In the genomic region with DNA sequence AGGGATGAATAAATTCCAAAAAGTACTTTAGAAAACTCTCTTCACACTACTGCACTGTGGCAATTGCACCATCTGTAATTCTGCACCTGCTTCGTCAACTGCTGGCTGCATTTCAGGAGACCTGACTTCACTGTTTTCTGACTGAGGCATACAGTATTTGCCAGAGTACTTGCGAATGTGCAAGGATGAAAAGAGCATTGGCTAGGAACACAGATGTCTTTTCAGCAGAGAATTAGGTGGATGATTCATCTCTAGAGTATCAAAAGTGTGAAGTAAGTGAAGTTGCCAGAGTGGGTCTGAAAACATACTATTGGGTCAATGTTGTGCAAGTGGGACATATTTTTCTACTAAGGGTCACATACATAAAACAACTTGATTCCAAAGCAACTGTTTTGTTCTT, we compare ENCODE assay signal across 19 cellular contexts.
A peak's percentile ranks its signal among the peaks of the same experiment; 100 is the strongest.
DNase-seq lines count a peak whose midpoint lies in the region; ATAC-seq and TF ChIP-seq lines count a peak whose summit lies in the region.
"Had no signal": no experiment of that assay in that cellular context is flagged by ENCODE, and none has a peak within 500 bp of the region (broad histone marks: within the 10 kb centered on the region; RNA-seq: fewer than 3 reads in every experiment).

No MANE protein-coding gene starts in this region.

- no peaks in the 10 kb centered on the region for H3K27me3 ChIP-seq in right atrium auricular region
- no peaks in the 10 kb centered on the region for H3K27me3 ChIP-seq in body of pancreas
- no peaks in the 10 kb centered on the region for H3K27me3 ChIP-seq in uterus
- H3K27me3 ChIP-seq: esophagus muscularis mucosa, neural progenitor cell had no signal

- intact Hi-C loops in left ventricle myocardium superior (cut with micrococcal nuclease) (no loop called here), body of pancreas (cut with DNase I) (loop anchor here (10.0 kb wide), 1 partner anchor 419 kb away; no protein-coding TSS in a partner anchor), uterus (cut with DNase I; ENCODE audit: low total_unique reads) (no loop called here)

- TF ChIP-seq POLR2A in body of pancreas (IDR thresholded peaks at IDR 0.05) (no peak), uterus (IDR thresholded peaks at IDR 0.05) (no peak)

- no peak overlapping the region for H3K27ac ChIP-seq in right atrium auricular region
- no peak overlapping the region for H3K27ac ChIP-seq in body of pancreas
- H3K27ac ChIP-seq in uterus = peak overlapping the region in 1 of 2 donors; percentile 44
- H3K27ac ChIP-seq: esophagus muscularis mucosa, neural progenitor cell had no signal

- WGBS in body of pancreas, 2 donors = 31 to 49% methylated on average over 2 of the region's 2 CpGs

- H3K9me3 ChIP-seq in right atrium auricular region (no peaks in the 10 kb centered on the region), body of pancreas (no peaks in the 10 kb centered on the region), uterus (no peaks in the 10 kb centered on the region)
- H3K9me3 ChIP-seq: esophagus muscularis mucosa had no signal

- no peak for DNase-seq in left ventricle myocardium superior
- DNase-seq in right atrium auricular region (ENCODE audit: low spot score) = no peak
- DNase-seq in body of pancreas = peak; percentile 42 to 71 (median 54)
- peak; percentile 47 for DNase-seq in left lobe of liver (ENCODE audit: low spot score)
- peak; percentile 61 to 71 for DNase-seq in uterus
- no peak for DNase-seq in T-helper 2 cell
- no peak for DNase-seq in GM19238 (ENCODE audit: insufficient read length, low spot score)
- DNase-seq: activated naive CD4-positive, alpha-beta T cell treated with anti-CD3 and anti-CD28 coated beads, Interleukin-2, amount 10 ng/mL, durations not matched to agents 7 days and 5 days; cerebellar nuclear complex; H9; NCI-H1417 treated with DMSO at 0.1 percent for 48 hours; small intestine; stimulated activated naive CD8-positive, alpha-beta T cell treated with anti-CD3 and anti-CD28 coated beads, Interleukin-15, Interleukin-2, amounts not matched to agents 100 U/mL and 50 U/mL, for 24 hours; T-helper 1 cell had no signal

- H3K4me1 ChIP-seq in right atrium auricular region (no peaks in the 10 kb centered on the region), body of pancreas (no peaks in the 10 kb centered on the region), uterus (no peaks in the 10 kb centered on the region)
- H3K4me1 ChIP-seq: esophagus muscularis mucosa, neural progenitor cell had no signal

- TF ChIP-seq CTCF in right atrium auricular region (IDR thresholded peaks at IDR 0.05) (no peak), body of pancreas (IDR thresholded peaks at IDR 0.05) (no peak), uterus (IDR thresholded peaks at IDR 0.05) (no peak)

- H3K4me3 ChIP-seq in right atrium auricular region = no peak overlapping the region
- no peak overlapping the region for H3K4me3 ChIP-seq in body of pancreas
- no peak overlapping the region for H3K4me3 ChIP-seq in uterus
- H3K4me3 ChIP-seq: esophagus muscularis mucosa, K562, neural progenitor cell had no signal

- ATAC-seq in left ventricle myocardium superior = peak; percentile 45
- ATAC-seq in body of pancreas = peak; percentile 58
- peak; percentile 70 for ATAC-seq in left lobe of liver
- ATAC-seq in GM19324 (IDR thresholded peaks at IDR 0.05; ENCODE audit: low FRiP score, unreplicated experiment) = no peak
- ATAC-seq: activated CD4-positive, CD25-positive, alpha-beta regulatory T cell treated with anti-CD3 and anti-CD28 coated beads, Interleukin-2, amount 50 U/mL, for 24 hours; K562; stimulated activated naive CD8-positive, alpha-beta T cell treated with anti-CD3 and anti-CD28 coated beads, Interleukin-15, Interleukin-2, amounts not matched to agents 100 U/mL and 50 U/mL, for 24 hours had no signal

- H3K36me3 ChIP-seq in right atrium auricular region (no peaks in the 10 kb centered on the region), body of pancreas (replicated peaks in 1 of 2; ENCODE audit: insufficient read depth in 1 of 2, low read depth in 2 of 2) (no peaks in the 10 kb centered on the region), uterus (no peaks in the 10 kb centered on the region)
- H3K36me3 ChIP-seq: esophagus muscularis mucosa, neural progenitor cell had no signal

Comparison
In these comparisons a context has a peak if more than half of its experiments do, and no peak if none do; other contexts are left out.
1. DNase-seq: peak in body of pancreas (4 of 4), left lobe of liver (single experiment) and uterus (2 of 2); none in left ventricle myocardium superior (single experiment), right atrium auricular region (single experiment), T-helper 2 cell (0 of 5) and GM19238 (single experiment).